ENCODE assay signal across 21 cellular contexts in the genomic region with DNA sequence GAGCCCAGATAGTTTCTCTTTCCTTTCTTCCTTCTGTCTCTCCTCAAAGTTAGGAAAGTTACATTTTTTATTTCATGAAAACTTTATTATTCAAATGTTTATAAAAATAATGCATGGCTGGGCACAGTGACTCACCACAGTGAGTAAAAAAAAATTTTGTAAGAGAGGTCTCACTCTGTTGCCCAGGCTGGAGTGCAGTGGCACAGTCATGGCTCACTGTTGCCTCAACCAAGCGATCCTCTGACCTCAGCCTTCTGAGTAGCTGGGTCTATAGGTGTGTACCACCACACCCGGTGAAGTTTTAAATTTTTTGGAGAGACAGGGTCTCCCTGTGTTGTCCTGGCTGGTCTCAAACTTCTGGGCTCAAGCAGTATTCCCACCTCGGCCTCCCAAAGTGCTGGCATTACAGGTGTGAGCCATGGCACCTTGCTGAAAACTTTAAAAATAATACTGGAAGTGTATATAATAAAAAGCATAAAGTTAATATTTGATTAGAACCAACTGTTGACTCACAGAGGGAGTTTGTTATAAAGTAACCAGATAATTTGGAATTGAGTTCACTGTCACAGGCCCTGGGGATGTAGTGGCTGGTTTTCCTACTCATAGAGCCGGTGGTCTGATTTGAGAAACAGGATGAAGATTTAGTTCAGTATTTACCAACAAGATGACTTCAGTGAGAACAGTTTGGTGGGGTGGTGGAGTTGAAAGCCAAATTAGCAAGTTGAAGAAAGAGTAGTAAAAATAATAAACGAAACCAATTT. TPM values are rescaled to one million over a fixed set of nuclear protein-coding genes. Genes with fewer than 3 reads are reported as not detected.
DNase-seq lines count a peak whose midpoint lies in the region; ATAC-seq lines count a peak whose summit lies in the region.
"Had no signal": no experiment of that assay in that cellular context is flagged by ENCODE, and none has a peak within 500 bp of the region (broad histone marks: within the 10 kb centered on the region; RNA-seq: fewer than 3 reads in every experiment).

No MANE protein-coding gene starts in this region.

- DNase-seq in ACHN (peak; percentile 53), memory B cell (ENCODE audit: low spot score in 2 of 2) (no peak), HuH-7 (ENCODE audit: low spot score) (no peak), DMS53 (lab: John Stamatoyannopoulos, UW) (no peak)
- DNase-seq in CD4-positive, CD25-positive, alpha-beta regulatory T cell: no peak
- DNase-seq in activated T-helper 1 cell treated with anti-CD3 and anti-CD28 coated beads, Interleukin-12 subunit alpha, Interleukin-12 subunit beta, Interleukin-2, Interleukin-4 antibody, amounts not matched to agents 30 ng/mL and 10 ng/mL and 1 ng/mL, durations not matched to agents 14 hours and 24 hours and 36 hours (ENCODE audit: low spot score): no peak
- DNase-seq in stimulated activated CD4-positive, alpha-beta T cell treated with anti-CD3 and anti-CD28 coated beads, Interleukin-2, amount 100 ng/mL, for 48 hours: no peak
- DNase-seq: activated B cell treated with CpG ODN at 0.5 μM for 24 hours; AML-193; amniotic stem cell; heart left ventricle; left ventricle myocardium inferior; NCI-H1417; NCI-H2107; NCI-H510A; stimulated activated CD4-positive, alpha-beta T cell treated with anti-CD3 and anti-CD28 coated beads, Interleukin-4, amount 100 ng/mL, for 1 hour; stimulated activated naive CD8-positive, alpha-beta T cell treated with anti-CD3 and anti-CD28 coated beads, Interleukin-15, Interleukin-2, amounts not matched to agents 100 U/mL and 50 U/mL, for 24 hours had no signal

- H3K27ac ChIP-seq in CD4-positive, CD25-positive, alpha-beta regulatory T cell (ENCODE audit: insufficient read depth, low read length, poor library complexity, severe bottlenecking): no peak overlapping the region
- H3K27ac ChIP-seq: heart left ventricle, left ventricle myocardium inferior, prostate gland, SJSA1 had no signal

- in situ Hi-C loops in ACHN (cut with HindIII; ENCODE audit: low pct_ligation_motif_present, low pct_unique_long_range_greater_than_20kb, low sequenced_read_pairs): no loop called here

- no peaks in the 10 kb centered on the region for H3K27me3 Mint-ChIP-seq in CD4-positive, CD25-positive, alpha-beta regulatory T cell
- H3K27me3 Mint-ChIP-seq in activated T-helper 1 cell treated with anti-CD3 and anti-CD28 coated beads, Interleukin-12 subunit alpha, Interleukin-12 subunit beta, Interleukin-2, Interleukin-4 antibody, amounts not matched to agents 30 ng/mL and 10 ng/mL and 1 ng/mL, durations not matched to agents 14 hours and 24 hours and 36 hours (ENCODE audit: insufficient read depth): no peaks in the 10 kb centered on the region
- no peaks in the 10 kb centered on the region for H3K27me3 Mint-ChIP-seq in memory B cell
- H3K27me3 Mint-ChIP-seq: activated B cell treated with CpG ODN at 0.5 μM for 24 hours; dendritic cell treated with granulocyte-macrophage colony-stimulating factor and Interleukin-4, amounts not matched to agents 40 ng/mL and 50 ng/mL, for 4 days had no signal

- no peak overlapping the region for H3K4me3 Mint-ChIP-seq in CD4-positive, CD25-positive, alpha-beta regulatory T cell
- H3K4me3 Mint-ChIP-seq in activated T-helper 1 cell treated with anti-CD3 and anti-CD28 coated beads, Interleukin-12 subunit alpha, Interleukin-12 subunit beta, Interleukin-2, Interleukin-4 antibody, amounts not matched to agents 30 ng/mL and 10 ng/mL and 1 ng/mL, durations not matched to agents 14 hours and 24 hours and 36 hours: no peak overlapping the region
- no peak overlapping the region for H3K4me3 Mint-ChIP-seq in memory B cell
- H3K4me3 Mint-ChIP-seq: activated B cell treated with CpG ODN at 0.5 μM for 24 hours; dendritic cell treated with granulocyte-macrophage colony-stimulating factor and Interleukin-4, amounts not matched to agents 40 ng/mL and 50 ng/mL, for 4 days had no signal

- H3K9me3 Mint-ChIP-seq in CD4-positive, CD25-positive, alpha-beta regulatory T cell: no peaks in the 10 kb centered on the region
- no peaks in the 10 kb centered on the region for H3K9me3 Mint-ChIP-seq in activated T-helper 1 cell treated with anti-CD3 and anti-CD28 coated beads, Interleukin-12 subunit alpha, Interleukin-12 subunit beta, Interleukin-2, Interleukin-4 antibody, amounts not matched to agents 30 ng/mL and 10 ng/mL and 1 ng/mL, durations not matched to agents 14 hours and 24 hours and 36 hours
- H3K9me3 Mint-ChIP-seq in memory B cell: no peaks in the 10 kb centered on the region
- H3K9me3 Mint-ChIP-seq: activated B cell treated with CpG ODN at 0.5 μM for 24 hours; dendritic cell treated with granulocyte-macrophage colony-stimulating factor and Interleukin-4, amounts not matched to agents 40 ng/mL and 50 ng/mL, for 4 days had no signal

- intact Hi-C loops in activated T-helper 1 cell treated with anti-CD3 and anti-CD28 coated beads, Interleukin-12 subunit alpha, Interleukin-12 subunit beta, Interleukin-2, Interleukin-4 antibody, amounts not matched to agents 30 ng/mL and 10 ng/mL and 1 ng/mL, durations not matched to agents 14 hours and 24 hours and 36 hours (cut with micrococcal nuclease): no loop called here

- H3K9me3 ChIP-seq in CD4-positive, CD25-positive, alpha-beta regulatory T cell (ENCODE audit: control insufficient read depth in 2 of 2, low read length in 2 of 2): no peaks in the 10 kb centered on the region
- H3K9me3 ChIP-seq: heart left ventricle, left ventricle myocardium inferior, prostate gland, SJSA1 had no signal

- ATAC-seq in CD4-positive, CD25-positive, alpha-beta regulatory T cell (ENCODE audit: low read depth in 2 of 2): no peak
- no peak for ATAC-seq in memory B cell (ENCODE audit: low read depth)
- ATAC-seq: heart left ventricle; Panc1; stimulated activated naive CD8-positive, alpha-beta T cell treated with anti-CD3 and anti-CD28 coated beads, Interleukin-15, Interleukin-2, amounts not matched to agents 100 U/mL and 50 U/mL, for 24 hours had no signal

- peaks cover 0 to 28% (median 5%) of the 10 kb centered on the region in 4 donors for H3K4me1 Mint-ChIP-seq in CD4-positive, CD25-positive, alpha-beta regulatory T cell
- peaks cover 37% of the 10 kb centered on the region for H3K4me1 Mint-ChIP-seq in activated T-helper 1 cell treated with anti-CD3 and anti-CD28 coated beads, Interleukin-12 subunit alpha, Interleukin-12 subunit beta, Interleukin-2, Interleukin-4 antibody, amounts not matched to agents 30 ng/mL and 10 ng/mL and 1 ng/mL, durations not matched to agents 14 hours and 24 hours and 36 hours (ENCODE audit: low read depth)
- H3K4me1 Mint-ChIP-seq in memory B cell: peaks cover 5% of the 10 kb centered on the region

- peaks cover 10% of the 10 kb centered on the region for H3K36me3 ChIP-seq in CD4-positive, CD25-positive, alpha-beta regulatory T cell (ENCODE audit: control insufficient read depth, insufficient read depth, low read length)
- H3K36me3 ChIP-seq: prostate gland, SJSA1 had no signal

- peaks cover 12% of the 10 kb centered on the region for H3K4me1 ChIP-seq in CD4-positive, CD25-positive, alpha-beta regulatory T cell (ENCODE audit: control insufficient read depth, insufficient read depth, low read length, poor library complexity, severe bottlenecking)
- H3K4me1 ChIP-seq: prostate gland, SJSA1 had no signal

- no peaks in the 10 kb centered on the region for H3K27me3 ChIP-seq in CD4-positive, CD25-positive, alpha-beta regulatory T cell (ENCODE audit: control insufficient read depth, insufficient read depth, low read length)
- H3K27me3 ChIP-seq: heart left ventricle, SJSA1 had no signal

- H3K4me3 ChIP-seq in CD4-positive, CD25-positive, alpha-beta regulatory T cell (ENCODE audit: low read depth, low read length): no peak overlapping the region
- H3K4me3 ChIP-seq: heart left ventricle, left ventricle myocardium inferior, prostate gland, SJSA1 had no signal

- H3K36me3 Mint-ChIP-seq in CD4-positive, CD25-positive, alpha-beta regulatory T cell: peaks cover 12% of the 10 kb centered on the region
- peaks cover 22% of the 10 kb centered on the region for H3K36me3 Mint-ChIP-seq in activated T-helper 1 cell treated with anti-CD3 and anti-CD28 coated beads, Interleukin-12 subunit alpha, Interleukin-12 subunit beta, Interleukin-2, Interleukin-4 antibody, amounts not matched to agents 30 ng/mL and 10 ng/mL and 1 ng/mL, durations not matched to agents 14 hours and 24 hours and 36 hours (ENCODE audit: low read depth)
- H3K36me3 Mint-ChIP-seq in memory B cell: peaks cover 10% of the 10 kb centered on the region

- H3K27ac Mint-ChIP-seq in CD4-positive, CD25-positive, alpha-beta regulatory T cell: peak overlapping the region in 2 of 3 donors; percentile 39 to 94
- peak overlapping the region; percentile 22 for H3K27ac Mint-ChIP-seq in activated T-helper 1 cell treated with anti-CD3 and anti-CD28 coated beads, Interleukin-12 subunit alpha, Interleukin-12 subunit beta, Interleukin-2, Interleukin-4 antibody, amounts not matched to agents 30 ng/mL and 10 ng/mL and 1 ng/mL, durations not matched to agents 14 hours and 24 hours and 36 hours
- H3K27ac Mint-ChIP-seq in memory B cell: peak overlapping the region; percentile 48
- H3K27ac Mint-ChIP-seq: dendritic cell treated with granulocyte-macrophage colony-stimulating factor and Interleukin-4, amounts not matched to agents 40 ng/mL and 50 ng/mL, for 4 days had no signal

RNA-seq across cellular contexts. Expression of a gene that starts 18.0 kb away (rescaled TPM):
- total RNA-seq in CD4-positive, CD25-positive, alpha-beta regulatory T cell: 3.7 TPM
- polyA plus RNA-seq in CD4-positive, CD25-positive, alpha-beta regulatory T cell: 10 to 100 TPM; 17.8 to 22.9 (median 20.5) TPM
- 1.3 and 3.0 TPM in 2 replicates for total RNA-seq in activated T-helper 1 cell treated with anti-CD3 and anti-CD28 coated beads, Interleukin-12 subunit alpha, Interleukin-12 subunit beta, Interleukin-2, Interleukin-4 antibody, amounts not matched to agents 30 ng/mL and 10 ng/mL and 1 ng/mL, durations not matched to agents 14 hours and 24 hours and 36 hours

RNA-seq across cellular contexts. Expression of a gene that starts 18.0 kb away (rescaled TPM):
- 16.1 TPM for total RNA-seq in CD4-positive, CD25-positive, alpha-beta regulatory T cell
- 10 to 100 TPM; 23.5 to 30.6 (median 25.7) TPM for polyA plus RNA-seq in CD4-positive, CD25-positive, alpha-beta regulatory T cell
- total RNA-seq in activated T-helper 1 cell treated with anti-CD3 and anti-CD28 coated beads, Interleukin-12 subunit alpha, Interleukin-12 subunit beta, Interleukin-2, Interleukin-4 antibody, amounts not matched to agents 30 ng/mL and 10 ng/mL and 1 ng/mL, durations not matched to agents 14 hours and 24 hours and 36 hours: 9.1 and 12.7 TPM in 2 replicates

RNA-seq across cellular contexts. Expression of a gene that starts 18.4 kb away (rescaled TPM):
- total RNA-seq in CD4-positive, CD25-positive, alpha-beta regulatory T cell: 13.7 TPM
- 10 to 100 TPM; 22.3 to 26.8 (median 25.0) TPM for polyA plus RNA-seq in CD4-positive, CD25-positive, alpha-beta regulatory T cell
- 28.9 and 30.5 TPM in 2 replicates for total RNA-seq in activated T-helper 1 cell treated with anti-CD3 and anti-CD28 coated beads, Interleukin-12 subunit alpha, Interleukin-12 subunit beta, Interleukin-2, Interleukin-4 antibody, amounts not matched to agents 30 ng/mL and 10 ng/mL and 1 ng/mL, durations not matched to agents 14 hours and 24 hours and 36 hours

RNA-seq across cellular contexts. Expression of a gene that starts 26.3 kb away (rescaled TPM):
- total RNA-seq in CD4-positive, CD25-positive, alpha-beta regulatory T cell: 36.9 TPM
- polyA plus RNA-seq in CD4-positive, CD25-positive, alpha-beta regulatory T cell: 100 to 1,000 TPM; 165 to 185 (median 174) TPM
- 74.1 and 79.1 TPM in 2 replicates for total RNA-seq in activated T-helper 1 cell treated with anti-CD3 and anti-CD28 coated beads, Interleukin-12 subunit alpha, Interleukin-12 subunit beta, Interleukin-2, Interleukin-4 antibody, amounts not matched to agents 30 ng/mL and 10 ng/mL and 1 ng/mL, durations not matched to agents 14 hours and 24 hours and 36 hours

RNA-seq across cellular contexts. Expression of a gene that starts 30.4 kb away (rescaled TPM):
- total RNA-seq in CD4-positive, CD25-positive, alpha-beta regulatory T cell: 0.89 TPM
- 1 to 10 TPM; 4.1 to 7.3 (median 4.5) TPM for polyA plus RNA-seq in CD4-positive, CD25-positive, alpha-beta regulatory T cell
- 2.7 and 2.9 TPM in 2 replicates for total RNA-seq in activated T-helper 1 cell treated with anti-CD3 and anti-CD28 coated beads, Interleukin-12 subunit alpha, Interleukin-12 subunit beta, Interleukin-2, Interleukin-4 antibody, amounts not matched to agents 30 ng/mL and 10 ng/mL and 1 ng/mL, durations not matched to agents 14 hours and 24 hours and 36 hours
